15 cellular contexts compared by ENCODE assay signal in the genomic region with DNA sequence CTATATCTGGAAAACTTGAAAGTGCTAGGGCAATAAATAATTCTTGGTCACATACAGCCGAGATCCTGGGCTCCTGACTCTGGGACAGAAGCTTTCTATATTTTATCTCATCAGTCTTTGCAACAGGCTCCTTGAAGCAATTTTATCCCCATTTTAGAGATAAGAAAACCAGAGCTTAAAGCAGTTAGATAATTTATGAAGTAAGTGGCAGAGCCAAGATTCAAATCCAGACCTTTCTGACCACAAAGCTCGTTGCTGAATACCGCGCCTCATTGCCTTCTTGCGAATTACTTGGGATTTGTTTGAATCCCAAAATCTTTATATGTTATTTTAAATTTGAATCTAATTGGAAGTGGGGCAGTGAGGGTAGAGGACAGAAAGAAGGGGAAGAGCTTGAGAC.
A peak's percentile ranks its signal among the peaks of the same experiment; 100 is the strongest.
DNase-seq lines count a peak whose midpoint lies in the region; ATAC-seq and TF ChIP-seq lines count a peak whose summit lies in the region.
"Had no signal": no experiment of that assay in that cellular context is flagged by ENCODE, and none has a peak within 500 bp of the region (broad histone marks: within the 10 kb centered on the region; RNA-seq: fewer than 3 reads in every experiment).

No MANE protein-coding gene starts in this region.

- H3K27ac ChIP-seq in GM23248 (peak overlapping the region; percentile 93), smooth muscle cell (ENCODE audit: low read depth) (peak overlapping the region; percentile 87)

- no peak for TF ChIP-seq CTCF in fibroblast of mammary gland (conservative IDR thresholded peaks at IDR 0.05; ENCODE audit: control insufficient read depth, insufficient read depth, low read depth, low read length)
- no peak for TF ChIP-seq CTCF in smooth muscle cell (IDR thresholded peaks at IDR 0.05; ENCODE audit: borderline replicate concordance, insufficient read depth, poor library complexity, severe bottlenecking)

- no peak for DNase-seq in GM23248
- peak; percentile 59 for DNase-seq in SK-N-DZ (ENCODE audit: low spot score)
- no peak for DNase-seq in fibroblast of mammary gland (ENCODE audit: low read depth)
- DNase-seq in smooth muscle cell (lab: John Stamatoyannopoulos, UW; ENCODE audit: unreplicated experiment) = no peak
- DNase-seq in DMS53 treated with DMSO at 0.1 percent for 48 hours (lab: John Stamatoyannopoulos, UW; ENCODE audit: unreplicated experiment) = no peak
- DNase-seq in HCEC 1CT = no peak
- DNase-seq: activated CD4-positive, alpha-beta memory T cell treated with anti-CD3 and anti-CD28 coated beads, Interleukin-2, amount 10 ng/mL, durations not matched to agents 7 days and 5 days; AML-193; cerebellar nuclear complex; NCI-H446 treated with DMSO at 0.1 percent for 48 hours; stimulated activated CD4-positive, alpha-beta T cell treated with anti-CD3 and anti-CD28 coated beads, Interleukin-4, amount 100 ng/mL, for 1 hour; stimulated activated CD8-positive, alpha-beta memory T cell treated with anti-CD3 and anti-CD28 coated beads, Interleukin-4, amount 100 ng/mL, for 48 hours had no signal

- 69 to 72% methylated on average over 5 of the region's 5 CpGs for WGBS in GM23248 (ENCODE audit: low coverage in 1 of 2, low lambda C conversion rate in 2 of 2, missing lambda C conversion rate in 2 of 2), 2 experiments
- 7% methylated on average over 5 of the region's 5 CpGs for WGBS in smooth muscle cell (ENCODE audit: low lambda C conversion rate)

- H3K4me2 ChIP-seq in GM23248 (ENCODE audit: unreplicated experiment) (peak overlapping the region; percentile 55), smooth muscle cell (peak overlapping the region; percentile 61)

- H3K27me3 ChIP-seq in GM23248 (replicated peaks; ENCODE audit: insufficient read depth) = no peaks in the 10 kb centered on the region
- no peaks in the 10 kb centered on the region for H3K27me3 ChIP-seq in smooth muscle cell (ENCODE audit: low read depth)

- peaks cover 94% of the 10 kb centered on the region for H3K4me1 ChIP-seq in GM23248 (ENCODE audit: insufficient read depth)
- peaks cover 83% of the 10 kb centered on the region for H3K4me1 ChIP-seq in smooth muscle cell (ENCODE audit: low read depth)

- H3K79me2 ChIP-seq in GM23248 (ENCODE audit: insufficient read depth) = peaks cover 80% of the 10 kb centered on the region
- H3K79me2 ChIP-seq in smooth muscle cell (ENCODE audit: low read depth) = peaks cover 38% of the 10 kb centered on the region

- ATAC-seq in GM21360 (IDR thresholded peaks at IDR 0.05; ENCODE audit: unreplicated experiment) (no peak), HG02884 (IDR thresholded peaks at IDR 0.05; ENCODE audit: unreplicated experiment) (no peak)
- ATAC-seq: sciatic nerve had no signal

- in situ Hi-C loops in GM23248 (cut with MboI) = no loop called here

- H3K36me3 ChIP-seq in GM23248 (ENCODE audit: low read depth) = no peaks in the 10 kb centered on the region
- H3K36me3 ChIP-seq in smooth muscle cell (ENCODE audit: low read depth) = no peaks in the 10 kb centered on the region

- H4K20me1 ChIP-seq in GM23248 (ENCODE audit: insufficient read depth) (no peaks in the 10 kb centered on the region), smooth muscle cell (ENCODE audit: low read depth) (peaks cover 37% of the 10 kb centered on the region)

- H3F3A ChIP-seq in GM23248 (ENCODE audit: insufficient read depth) = peaks cover 70% of the 10 kb centered on the region
- peaks cover 34% of the 10 kb centered on the region for H3F3A ChIP-seq in smooth muscle cell (ENCODE audit: low read depth)

- no peaks in the 10 kb centered on the region for H3K9me2 ChIP-seq in GM23248 (ENCODE audit: insufficient read depth)

- no peaks in the 10 kb centered on the region for H3K9me3 ChIP-seq in GM23248 (ENCODE audit: low read depth)
- H3K9me3 ChIP-seq in smooth muscle cell (replicated peaks; ENCODE audit: low read depth) = no peaks in the 10 kb centered on the region

- H3K9ac ChIP-seq in GM23248 (peak overlapping the region; percentile 76), smooth muscle cell (ENCODE audit: low read depth) (peak overlapping the region; percentile 42)

- H2AFZ ChIP-seq in GM23248 (no peak overlapping the region), smooth muscle cell (ENCODE audit: low read depth) (no peak overlapping the region)

- peak overlapping the region; percentile 16; the same call in 1 of the 2 replicates for H3K4me3 ChIP-seq in GM23248
- peak overlapping the region; percentile 10 for H3K4me3 ChIP-seq in fibroblast of mammary gland (ENCODE audit: control insufficient read depth, low read depth, low read length)
- no peak overlapping the region for H3K4me3 ChIP-seq in smooth muscle cell
